In the genomic region with DNA sequence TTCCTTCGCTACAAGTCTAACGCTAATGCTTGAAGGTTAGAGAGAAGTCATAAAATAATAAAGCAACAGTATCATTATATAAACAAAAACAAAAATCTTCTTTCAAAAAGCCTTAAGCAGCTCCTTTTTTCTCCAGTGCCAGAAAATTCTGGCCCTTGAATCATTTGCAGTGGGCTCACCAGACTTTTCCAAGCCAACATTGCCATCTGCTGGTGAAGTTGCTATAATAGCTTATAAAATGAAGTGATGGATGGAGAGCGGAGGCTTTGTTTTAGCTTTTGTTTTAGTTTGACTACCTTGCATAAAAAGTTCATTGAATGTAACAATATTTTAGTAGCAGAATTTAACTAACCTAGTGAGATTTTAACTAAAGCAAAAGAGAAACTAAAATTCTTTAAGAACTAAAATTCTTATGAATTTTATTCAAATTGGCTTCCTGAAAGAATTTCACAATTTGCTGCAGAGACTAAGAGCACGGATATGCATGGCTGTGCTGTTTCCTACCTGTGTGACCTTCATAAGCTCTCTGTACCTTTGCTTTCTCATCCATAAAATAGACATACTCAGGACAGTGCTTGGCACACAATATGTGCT, we compare ENCODE assay signal across 8 cellular contexts. TPM values are rescaled to one million over a fixed set of nuclear protein-coding genes. Genes with fewer than 3 reads are reported as not detected.
DNase-seq lines count a peak whose midpoint lies in the region; ATAC-seq, FAIRE-seq and TF ChIP-seq lines count a peak whose summit lies in the region.

No MANE protein-coding gene starts in this region.

- H3K79me2 ChIP-seq in astrocyte (ENCODE audit: insufficient read depth, low read length): no peaks in the 10 kb centered on the region

- H3K27me3 Mint-ChIP-seq in T-cell (peaks cover 20% of the 10 kb centered on the region in 2 donors), astrocyte (ENCODE audit: low read depth, unreplicated experiment) (peaks cover 2% of the 10 kb centered on the region)

- H3K4me1 Mint-ChIP-seq in T-cell (no peaks in the 10 kb centered on the region), astrocyte (ENCODE audit: low read depth, unreplicated experiment) (no peaks in the 10 kb centered on the region)

- ATAC-seq in A549 (peak; percentile 59 to 70; a peak in 4 of 6 replicates), T-cell (replicated peaks in 1 of 4) (no peak), HG02981 (IDR thresholded peaks at IDR 0.05; ENCODE audit: unreplicated experiment) (no peak)

- POLR2A ChIA-PET in A549 (lab: Yijun Ruan, JAX) (interaction anchor here (1.1 to 1.3 kb wide), 2 partner anchors 144 to 174 kb away, joined by 3 read pairs; partner anchors contain the start of gene TBPL1), T-cell (lab: Charles Lee) (no interaction called here)

- no peak overlapping the region for H3K27ac Mint-ChIP-seq in T-cell
- H3K27ac Mint-ChIP-seq in astrocyte (ENCODE audit: unreplicated experiment): no peak overlapping the region

- no peak overlapping the region for H3K9ac ChIP-seq in astrocyte (ENCODE audit: low read length)

- H3K4me3 ChIP-seq in A549: no peak overlapping the region
- H3K4me3 ChIP-seq in astrocyte (ENCODE audit: insufficient read depth, low read depth, low read length): no peak overlapping the region
- H3K4me3 ChIP-seq in spleen: no peak overlapping the region

- H3K4me2 ChIP-seq in A549 (no peak overlapping the region), astrocyte (ENCODE audit: low read length) (no peak overlapping the region)

- no peaks in the 10 kb centered on the region for H4K20me1 ChIP-seq in astrocyte (ENCODE audit: insufficient read depth, low read length)

- H3K36me3 Mint-ChIP-seq in T-cell: no peaks in the 10 kb centered on the region
- H3K36me3 Mint-ChIP-seq in astrocyte (ENCODE audit: low read depth, unreplicated experiment): no peaks in the 10 kb centered on the region

- peak; percentile 91 for TF ChIP-seq RAD21 in A549 (conservative IDR thresholded peaks at IDR 0.05 in 1 of 2, IDR thresholded peaks at IDR 0.05 in 1 of 2)

- FAIRE-seq in A549 (lab: Jason Lieb, UNC) (peak; percentile 72), GM12892 (lab: Jason Lieb, UNC) (peak; percentile 81), astrocyte (lab: Jason Lieb, UNC) (peak; percentile 34)

- H3K4me1 ChIP-seq in A549: no peaks in the 10 kb centered on the region
- H3K4me1 ChIP-seq in astrocyte (ENCODE audit: insufficient read depth, low read length): no peaks in the 10 kb centered on the region
- no peaks in the 10 kb centered on the region for H3K4me1 ChIP-seq in spleen

- peak; percentile 58 for DNase-seq in A549 (ENCODE audit: low read depth in 1 of 2, low spot score in 1 of 2)
- peak; percentile 28 for DNase-seq in GM12892 (ENCODE audit: insufficient read length)
- peak; percentile 62 for DNase-seq in NCI-H1092 (lab: John Stamatoyannopoulos, UW)
- peak; percentile 4 to 67 (median 48) for DNase-seq in T-cell
- peak; percentile 40 for DNase-seq in astrocyte (ENCODE audit: low read depth)
- peak in 32 of 51 donors; percentile 3 to 83 (median 42) for DNase-seq in hypothalamus (lab: John Stamatoyannopoulos, UW)
- DNase-seq in spleen: no peak

- 71% methylated on average over 4 of the region's 4 CpGs for WGBS in A549 (ENCODE audit: missing lambda C conversion rate)
- WGBS in spleen, 5 donors: 55 to 65% (median 60%) methylated on average over 4 of the region's 4 CpGs

- intact Hi-C loops in spleen (cut with DNase I; ENCODE audit: low total_unique reads): no loop called here

- H3K27ac ChIP-seq in A549 (no peak overlapping the region), astrocyte (ENCODE audit: low read depth, low read length) (no peak overlapping the region), spleen (no peak overlapping the region)

- TF ChIP-seq CTCF in A549 (IDR thresholded peaks at IDR 0.05) (peak; percentile 72), astrocyte (IDR thresholded peaks at IDR 0.05; ENCODE audit: insufficient read depth, low read depth, low read length) (peak; percentile 73), spleen (IDR thresholded peaks at IDR 0.05 in 8 of 11, conservative IDR thresholded peaks at IDR 0.05 in 3 of 11) (peak in 10 of 11 experiments; percentile 50 to 70 (median 63))

- H3K4me3 Mint-ChIP-seq in T-cell: no peak overlapping the region
- H3K4me3 Mint-ChIP-seq in astrocyte (ENCODE audit: unreplicated experiment): no peak overlapping the region

- TF ChIP-seq POLR2A in A549 (IDR thresholded peaks at IDR 0.05; ENCODE audit: low read length) (no peak), GM12892 (IDR thresholded peaks at IDR 0.05; ENCODE audit: low read depth, low read length) (no peak), spleen (IDR thresholded peaks at IDR 0.05) (no peak)

- H3K27me3 ChIP-seq in astrocyte (ENCODE audit: insufficient read depth, low read length): no peaks in the 10 kb centered on the region
- H3K27me3 ChIP-seq in spleen (replicated peaks in 1 of 7): no peaks in the 10 kb centered on the region

- no peaks in the 10 kb centered on the region for H3K36me3 ChIP-seq in astrocyte (ENCODE audit: insufficient read depth, low read length)
- H3K36me3 ChIP-seq in spleen: no peaks in the 10 kb centered on the region

- CTCF ChIA-PET in A549 (lab: Yijun Ruan, JAX) (interaction anchor here (0.6 to 10.1 kb wide), 42 partner anchors 8 to 1272 kb away, joined by 3 to 300 read pairs (median 4); no protein-coding TSS in a partner anchor), T-cell (lab: Charles Lee) (interaction anchor here (0.5 to 5.4 kb wide), 59 partner anchors 9 to 1847 kb away, joined by 3 to 201 read pairs (median 4); partner anchors contain the start of gene TBPL1 (in 1 of the 2))

- H3K9me3 ChIP-seq in A549 (no peaks in the 10 kb centered on the region), astrocyte (ENCODE audit: insufficient read depth, low read depth, low read length) (no peaks in the 10 kb centered on the region), spleen (no peaks in the 10 kb centered on the region)

- TF ChIP-seq EP300 in A549 (IDR thresholded peaks at IDR 0.05): no peak

- no peak overlapping the region for H2AFZ ChIP-seq in astrocyte (ENCODE audit: low read depth, low read length)

- H3K9me3 Mint-ChIP-seq in T-cell: no peaks in the 10 kb centered on the region
- no peaks in the 10 kb centered on the region for H3K9me3 Mint-ChIP-seq in astrocyte (ENCODE audit: unreplicated experiment)

TF ChIP-seq in A549, 52 proteins besides CTCF, POLR2A, EP300 and RAD21:
- no peak for TF ChIP-seq KDM5A (IDR thresholded peaks at IDR 0.05)
- peak; percentile 94 for TF ChIP-seq SMC3 (IDR thresholded peaks at IDR 0.05)
- TF ChIP-seq HEYL (CRISPR knock-in tag; IDR thresholded peaks at IDR 0.05): no peak

RNA-seq across cellular contexts. Expression of gene SLC2A12, which starts 44.8 kb away (rescaled TPM):
- polyA plus RNA-seq in A549 (2011; rRNA removed): 2.8 and 3.0 TPM in 2 replicates
- polyA plus RNA-seq in A549 (2012; cell fraction: cytosol; rRNA removed): 0.17 and 0.31 TPM in 2 replicates
- polyA plus RNA-seq in A549 (2012; cell fraction: nucleus; rRNA removed): 0.14 and 0.27 TPM in 2 replicates
- polyA plus RNA-seq in A549 (2017; fragmentation: RNase III; extraction: RNeasy Plus Mini Kit Qiagen cat#74134 plus additional on column Dnase treatment): 0.45 to 0.87 TPM (median 0.65 TPM) in 3 replicates
- 3.2 and 4.0 TPM in 2 replicates for polyA minus RNA-seq in A549 (2011; rRNA and poly(A)+ RNA removed)
- 0.30 TPM for polyA plus RNA-seq in GM12892 (2012; ENCODE audit: missing spikeins)
- under 1 TPM in 1 of 5 donors, not detected in 4; 0.06 TPM for total RNA-seq in T-cell
- total RNA-seq in astrocyte: 5.5 and 9.5 TPM in 2 replicates
- under 1 TPM in 5 of 7 donors, not detected in 2; 0.07 to 0.26 (median 0.13) TPM for total RNA-seq in spleen
- polyA plus RNA-seq in spleen: under 1 TPM; 0.02 to 0.03 (median 0.03) TPM

Comparison
In these comparisons a context has a peak if more than half of its experiments do, and no peak if none do; other contexts are left out.
1. ATAC-seq: peak in A549 (2 of 2); none in T-cell (0 of 4) and HG02981 (single experiment).
2. Peak in every context shown above with its lines, with median percentiles within 50 percentile points of each other: CTCF ChIP-seq.